In genomic region chrX:77434949-77435348, GRCh38 we compare ENCODE assay signal across 25 cellular contexts. TPM values are rescaled to one million over a fixed set of nuclear protein-coding genes. Genes with fewer than 3 reads are reported as not detected.
"Had no signal": no experiment of that assay in that cellular context is flagged by ENCODE, and none has a peak within 500 bp of the region (broad histone marks: within the 10 kb centered on the region; RNA-seq: fewer than 3 reads in every experiment).

No MANE protein-coding gene starts in this region.

- H3K9me3 ChIP-seq: SJSA1 had no signal

- H3K36me3 ChIP-seq: SJSA1 had no signal

- H3K4me3 ChIP-seq: SJSA1, SK-N-MC had no signal

- H3K27me3 ChIP-seq: SJSA1 had no signal

- DNase-seq: KBM-7, MV-4-11, NCI-H1048, NCI-H1105, NCI-H1417 treated with DMSO at 0.1 percent for 48 hours, NCI-H146, NCI-H1694 treated with DMSO at 0.1 percent for 48 hours, NCI-H1930, NCI-H2081 treated with DMSO at 0.1 percent for 48 hours, NCI-H2171, NCI-H226, NCI-H446, NCI-H510A, NCI-H524 treated with DMSO at 0.1 percent for 48 hours, NCI-H69, NCI-H774, SIG-M5 had no signal

- H3K27ac ChIP-seq: HL-60, RWPE1, SJSA1, SK-N-MC had no signal

- ATAC-seq: Panc1, Right ventricle myocardium inferior had no signal

RNA-seq across cellular contexts. Expression of gene FGF16, which starts 12.2 kb away (rescaled TPM):
- total RNA-seq: LHCN-M2, MCF 10A, SJSA1 had no signal
